1 cellular context compared by ENCODE assay signal in the genomic region with DNA sequence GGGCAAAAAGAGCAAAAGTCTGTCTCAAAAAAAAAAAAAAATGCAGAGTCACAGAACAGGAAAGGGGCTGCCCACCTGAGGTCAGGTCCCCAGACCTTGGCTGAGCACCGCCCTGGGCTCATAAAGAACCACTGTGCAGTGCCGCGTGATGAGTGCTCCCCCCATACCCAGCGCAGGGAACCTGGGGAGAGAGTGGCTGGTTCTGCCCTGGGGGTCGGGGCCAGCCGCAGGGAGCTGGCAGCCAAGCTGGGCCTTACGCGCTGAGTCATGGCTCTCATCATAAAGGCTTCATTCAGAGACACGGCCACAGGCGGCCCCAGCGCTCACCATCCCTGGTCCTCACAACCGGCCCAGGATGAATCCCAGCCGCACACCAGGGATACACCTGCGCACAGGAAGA.
A peak's percentile ranks its signal among the peaks of the same experiment; 100 is the strongest.
TF ChIP-seq lines count a peak whose summit lies in the region.

No MANE protein-coding gene starts in this region.

TF ChIP-seq in HepG2, 621 proteins besides CTCF, POLR2A, EP300 and RAD21 (continued from another document):
- TF ChIP-seq REST (IDR thresholded peaks at IDR 0.05; ENCODE audit: borderline replicate concordance in 1 of 2, low read depth in 1 of 2, low read length in 2 of 2) (no peak), BCLAF1 (IDR thresholded peaks at IDR 0.05) (no peak), LBX2 (CRISPR knock-in tag; IDR thresholded peaks at IDR 0.05; ENCODE audit: borderline replicate concordance) (no peak), ATF7 (IDR thresholded peaks at IDR 0.05) (no peak), ATF7 (CRISPR knock-in tag; IDR thresholded peaks at IDR 0.05) (no peak), NCOA2 (CRISPR knock-in tag; IDR thresholded peaks at IDR 0.05) (peak; percentile 24; the same call in 1 of the 2 replicates), ATF7-NPFF (CRISPR knock-in tag; IDR thresholded peaks at IDR 0.05; ENCODE audit: low read depth) (no peak), SRSF9 (IDR thresholded peaks at IDR 0.05; ENCODE audit: borderline replicate concordance, insufficient read depth, low read depth, low read length, poor library complexity, severe bottlenecking) (no peak), ZNF687 (CRISPR knock-in tag; IDR thresholded peaks at IDR 0.05) (peak; percentile 84), ZNF331 (CRISPR knock-in tag; IDR thresholded peaks at IDR 0.05) (no peak), DNMT1 (CRISPR knock-in tag; IDR thresholded peaks at IDR 0.05) (no peak), ZNF282 (IDR thresholded peaks at IDR 0.05; ENCODE audit: partially characterized antibody) (no peak), ZNF460 (CRISPR knock-in tag; IDR thresholded peaks at IDR 0.05; ENCODE audit: borderline replicate concordance) (no peak), ZNF546 (CRISPR knock-in tag; conservative IDR thresholded peaks at IDR 0.05) (no peak), NR2F2 (IDR thresholded peaks at IDR 0.05; ENCODE audit: borderline replicate concordance, low read depth) (peak; percentile 48; the same call in 1 of the 2 replicates), FOSL2 (CRISPR knock-in tag; IDR thresholded peaks at IDR 0.05) (peak; percentile 80)
- TF ChIP-seq, protein P1, sequence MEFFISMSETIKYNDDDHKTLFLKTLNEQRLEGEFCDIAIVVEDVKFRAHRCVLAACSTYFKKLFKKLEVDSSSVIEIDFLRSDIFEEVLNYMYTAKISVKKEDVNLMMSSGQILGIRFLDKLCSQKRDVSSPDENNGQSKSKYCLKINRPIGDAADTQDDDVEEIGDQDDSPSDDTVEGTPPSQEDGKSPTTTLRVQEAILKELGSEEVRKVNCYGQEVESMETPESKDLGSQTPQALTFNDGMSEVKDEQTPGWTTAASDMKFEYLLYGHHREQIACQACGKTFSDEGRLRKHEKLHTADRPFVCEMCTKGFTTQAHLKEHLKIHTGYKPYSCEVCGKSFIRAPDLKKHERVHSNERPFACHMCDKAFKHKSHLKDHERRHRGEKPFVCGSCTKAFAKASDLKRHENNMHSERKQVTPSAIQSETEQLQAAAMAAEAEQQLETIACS (CRISPR knock-in tag; IDR thresholded peaks at IDR 0.05) = no peak
- TF ChIP-seq, protein P2, sequence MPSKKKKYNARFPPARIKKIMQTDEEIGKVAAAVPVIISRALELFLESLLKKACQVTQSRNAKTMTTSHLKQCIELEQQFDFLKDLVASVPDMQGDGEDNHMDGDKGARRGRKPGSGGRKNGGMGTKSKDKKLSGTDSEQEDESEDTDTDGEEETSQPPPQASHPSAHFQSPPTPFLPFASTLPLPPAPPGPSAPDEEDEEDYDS (CRISPR knock-in tag; IDR thresholded peaks at IDR 0.05) = no peak
